In the genomic region with DNA sequence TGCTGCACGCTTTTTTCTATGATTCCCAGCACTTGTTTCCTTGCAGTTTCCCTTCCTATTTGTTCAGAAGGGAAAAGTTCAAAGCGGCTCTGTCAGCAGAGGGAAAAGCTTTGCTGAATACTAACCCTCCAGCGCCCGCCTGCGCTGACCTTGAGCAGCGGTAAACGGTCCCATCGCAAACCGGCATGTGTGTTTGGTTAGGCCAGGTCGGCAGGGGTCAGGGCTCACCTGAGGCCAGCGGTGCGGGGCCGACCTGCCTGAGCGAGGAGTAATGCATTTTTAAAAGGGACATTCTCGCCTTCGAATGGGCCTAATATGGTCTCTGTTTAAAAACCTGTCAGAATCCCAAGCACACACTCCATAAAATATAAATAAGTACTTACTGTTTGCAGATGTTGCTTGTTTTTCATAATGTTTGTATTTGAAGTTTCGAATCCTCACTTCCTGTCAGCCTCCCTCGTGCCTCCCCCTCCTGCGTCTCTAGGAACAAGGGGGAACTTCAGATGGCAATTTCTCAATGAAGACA, we compare ENCODE assay signal across 15 cellular contexts.
A peak's percentile ranks its signal among the peaks of the same experiment; 100 is the strongest.
DNase-seq lines count a peak whose midpoint lies in the region; ATAC-seq and TF ChIP-seq lines count a peak whose summit lies in the region.
"Had no signal": no experiment of that assay in that cellular context is flagged by ENCODE, and none has a peak within 500 bp of the region (broad histone marks: within the 10 kb centered on the region; RNA-seq: fewer than 3 reads in every experiment).

No MANE protein-coding gene starts in this region.

- no peak overlapping the region for H2BK20ac ChIP-seq in H9 (ENCODE audit: low read depth, low read length, poor library complexity, severe bottlenecking)

- no peak overlapping the region for H4K8ac ChIP-seq in H9 (replicated peaks; ENCODE audit: insufficient read length, low read depth, low read length)

- H3K23ac ChIP-seq in H9 (ENCODE audit: insufficient read length, low read depth, low read length), result no peak overlapping the region

- H3K9ac ChIP-seq in H9 (ENCODE audit: extremely low read depth, insufficient read length, low read length), result no peak overlapping the region
- H3K9ac ChIP-seq in smooth muscle cell (ENCODE audit: low read depth), result peak overlapping the region; percentile 22
- H3K9ac ChIP-seq in PC-3 (ENCODE audit: low read length), result no peak overlapping the region

- no peak overlapping the region for H2BK12ac ChIP-seq in H9 (ENCODE audit: insufficient read length, low read depth, low read length)

- H3K79me2 ChIP-seq in H9 (ENCODE audit: insufficient read depth, low read length), result no peaks in the 10 kb centered on the region
- H3K79me2 ChIP-seq in smooth muscle cell (ENCODE audit: low read depth), result no peaks in the 10 kb centered on the region
- H3K79me2 ChIP-seq in PC-3 (ENCODE audit: low read length), result no peaks in the 10 kb centered on the region

- peak overlapping the region in 1 of 2 experiments; percentile 33; a peak in 1 of 5 replicates for H3K4me3 Mint-ChIP-seq in H9

- H3K36me3 ChIP-seq in iPS DF 6.9 (ENCODE audit: control insufficient read depth, insufficient read depth, low read length) (no peaks in the 10 kb centered on the region), smooth muscle cell (ENCODE audit: low read depth) (no peaks in the 10 kb centered on the region), PC-3 (ENCODE audit: low read depth, low read length) (no peaks in the 10 kb centered on the region), Peyer's patch (no peaks in the 10 kb centered on the region)
- H3K36me3 ChIP-seq: gastrocnemius medialis, neutrophil, spleen had no signal

- H3K4me1 ChIP-seq in H9 (ENCODE audit: insufficient read depth, low read length) (no peaks in the 10 kb centered on the region), iPS DF 6.9 (ENCODE audit: control insufficient read depth, insufficient read depth, low read length) (no peaks in the 10 kb centered on the region), smooth muscle cell (ENCODE audit: low read depth) (peaks cover 49% of the 10 kb centered on the region), PC-3 (ENCODE audit: insufficient read depth, low read length) (no peaks in the 10 kb centered on the region), Peyer's patch (peaks cover 0 to 7% (median 0%) of the 10 kb centered on the region in 4 donors)
- H3K4me1 ChIP-seq: gastrocnemius medialis, testis had no signal

- no peak for ATAC-seq in PC-3
- ATAC-seq: gastrocnemius medialis had no signal

- no peaks in the 10 kb centered on the region for H3K79me1 ChIP-seq in H9 (ENCODE audit: insufficient read depth, low read depth, low read length, poor library complexity, severe bottlenecking)

- intact Hi-C loops in PC-3 (cut with micrococcal nuclease), result no loop called here

- H3K18ac ChIP-seq in H9 (ENCODE audit: insufficient read length, low read depth, low read length), result no peak overlapping the region

- H3K4me2 ChIP-seq in H9 (ENCODE audit: insufficient read depth, insufficient read length, low read length) (no peak overlapping the region), smooth muscle cell (peak overlapping the region; percentile 62), PC-3 (ENCODE audit: low read length) (no peak overlapping the region)

- no TSS peak for BruUV-seq in PC-3 (replicated peaks; lab: Mats Ljungman, UMichigan)

- no peaks in the 10 kb centered on the region for H3K27me3 ChIP-seq in H9 (ENCODE audit: insufficient read depth, low read length)
- no peaks in the 10 kb centered on the region for H3K27me3 ChIP-seq in iPS DF 6.9 (ENCODE audit: control insufficient read depth, insufficient read depth, low read length)
- no peaks in the 10 kb centered on the region for H3K27me3 ChIP-seq in smooth muscle cell (ENCODE audit: low read depth)
- H3K27me3 ChIP-seq in PC-3 (ENCODE audit: low read length), result peaks cover 58% of the 10 kb centered on the region
- H3K27me3 ChIP-seq in Peyer's patch, result no peaks in the 10 kb centered on the region
- H3K27me3 ChIP-seq: gastrocnemius medialis, testis had no signal

- H3K4me3 ChIP-seq in iPS DF 6.9 (ENCODE audit: low read length), result no peak overlapping the region
- no peak overlapping the region for H3K4me3 ChIP-seq in smooth muscle cell
- H3K4me3 ChIP-seq in PC-3 (ENCODE audit: low read length), result no peak overlapping the region
- no peak overlapping the region for H3K4me3 ChIP-seq in Peyer's patch
- H3K4me3 ChIP-seq: gastrocnemius medialis, spleen, testis had no signal

- no peak for TF ChIP-seq POLR2A in Peyer's patch (IDR thresholded peaks at IDR 0.05)

- no peak overlapping the region for H3T11ph ChIP-seq in H9 (ENCODE audit: low read length)

- no peak overlapping the region for H2AK5ac ChIP-seq in H9 (ENCODE audit: insufficient read length, low read length)

- POLR2A ChIA-PET in PC-3 (lab: Charles Lee; ENCODE audit: unreplicated experiment), result no interaction called here

- H3K23me2 ChIP-seq in H9 (ENCODE audit: insufficient read length, low read depth, low read length, poor library complexity, severe bottlenecking), result no peaks in the 10 kb centered on the region

- H3K27me3 Mint-ChIP-seq in H9 (ENCODE audit: low read depth), result peaks cover 14% of the 10 kb centered on the region

- no peaks in the 10 kb centered on the region for H4K20me1 ChIP-seq in H9 (ENCODE audit: control insufficient read depth, insufficient read depth, insufficient read length)
- no peaks in the 10 kb centered on the region for H4K20me1 ChIP-seq in smooth muscle cell (ENCODE audit: low read depth)
- H4K20me1 ChIP-seq in PC-3 (ENCODE audit: low read length), result no peaks in the 10 kb centered on the region

- no peaks in the 10 kb centered on the region for H3K9me3 ChIP-seq in H9 (ENCODE audit: control insufficient read depth, low read depth, low read length)
- H3K9me3 ChIP-seq in iPS DF 6.9 (ENCODE audit: control insufficient read depth, insufficient read depth, low read length), result no peaks in the 10 kb centered on the region
- H3K9me3 ChIP-seq in smooth muscle cell (replicated peaks; ENCODE audit: low read depth), result no peaks in the 10 kb centered on the region
- H3K9me3 ChIP-seq in PC-3 (ENCODE audit: low read length), result no peaks in the 10 kb centered on the region
- no peaks in the 10 kb centered on the region for H3K9me3 ChIP-seq in Peyer's patch
- H3K9me3 ChIP-seq: gastrocnemius medialis, neutrophil, spleen, testis had no signal

- no peak overlapping the region for H2BK120ac ChIP-seq in H9 (ENCODE audit: low read depth, low read length, poor library complexity, severe bottlenecking)

- peaks cover 37 to 49% of the 10 kb centered on the region in 2 experiments for H3K4me1 Mint-ChIP-seq in H9

- H4K91ac ChIP-seq in H9 (ENCODE audit: insufficient read length, low read depth, low read length), result no peak overlapping the region

- H3K27ac ChIP-seq in H9 (ENCODE audit: insufficient read length, low read depth, low read length) (no peak overlapping the region), iPS DF 6.9 (ENCODE audit: low read length) (no peak overlapping the region), smooth muscle cell (ENCODE audit: low read depth) (peak overlapping the region; percentile 84), PC-3 (ENCODE audit: low read length) (no peak overlapping the region), Peyer's patch (no peak overlapping the region)
- H3K27ac ChIP-seq: gastrocnemius medialis, neutrophil, spleen, testis had no signal

- CTCF ChIA-PET in PC-3 (lab: Charles Lee), result no interaction called here

- no peaks in the 10 kb centered on the region for H3K9me2 ChIP-seq in PC-3 (replicated peaks; ENCODE audit: low read length)

- peak; percentile 45 for TF ChIP-seq CTCF in H9 (conservative IDR thresholded peaks at IDR 0.05)
- TF ChIP-seq CTCF in smooth muscle cell (IDR thresholded peaks at IDR 0.05; ENCODE audit: borderline replicate concordance, insufficient read depth, poor library complexity, severe bottlenecking), result no peak
- no peak for TF ChIP-seq CTCF in PC-3 (conservative IDR thresholded peaks at IDR 0.05; ENCODE audit: low read depth, low read length)
- TF ChIP-seq CTCF in Peyer's patch (IDR thresholded peaks at IDR 0.05), result no peak

- WGBS in H9 (ENCODE audit: extremely low coverage, insufficient read length, low lambda C conversion rate), result no CpG with 5 or more reads among the region's 19 CpGs
- no CpG with 5 or more reads among the region's 19 CpGs for WGBS in iPS DF 6.9 (ENCODE audit: insufficient coverage, insufficient read length)
- 29% methylated on average over 19 of the region's 19 CpGs for WGBS in smooth muscle cell (ENCODE audit: low lambda C conversion rate)

- peaks cover 30% of the 10 kb centered on the region for H3F3A ChIP-seq in smooth muscle cell (ENCODE audit: low read depth)
- no peaks in the 10 kb centered on the region for H3F3A ChIP-seq in PC-3 (ENCODE audit: low read length, unreplicated experiment)

- H3K56ac ChIP-seq in H9 (ENCODE audit: insufficient read length, low read depth, low read length), result no peak overlapping the region

- no peak overlapping the region for H2BK5ac ChIP-seq in H9 (ENCODE audit: insufficient read length, low read length)

- no peak overlapping the region for H4K5ac ChIP-seq in H9 (ENCODE audit: insufficient read length, low read depth, low read length)

- H2AFZ ChIP-seq in H9 (ENCODE audit: low read length), result no peak overlapping the region
- peak overlapping the region; percentile 78 for H2AFZ ChIP-seq in smooth muscle cell (ENCODE audit: low read depth)
- H2AFZ ChIP-seq in PC-3 (ENCODE audit: low read length), result no peak overlapping the region

- no peaks in the 10 kb centered on the region for H3K9me3 Mint-ChIP-seq in H9

- H2BK15ac ChIP-seq in H9 (ENCODE audit: low read depth, low read length), result no peak overlapping the region

- no peak overlapping the region for H3K4ac ChIP-seq in H9 (ENCODE audit: low read depth, low read length)

- H3K27ac Mint-ChIP-seq in H9, result no peak overlapping the region

- DNase-seq in H9 (peak; percentile 76), NCI-H748 treated with DMSO at 0.1 percent for 48 hours (lab: John Stamatoyannopoulos, UW) (peak; percentile 3), iPS DF 6.9 (ENCODE audit: low read depth, low spot score) (peak; percentile 35), smooth muscle cell (lab: John Stamatoyannopoulos, UW; ENCODE audit: unreplicated experiment) (no peak), PC-3 (no peak), Peyer's patch (no peak), HT-29 (ENCODE audit: low spot score) (no peak)
- DNase-seq: activated CD4-positive, alpha-beta T cell treated with anti-CD3 and anti-CD28 coated beads for 4 hours; activated T-cell treated with anti-CD3 and anti-CD28 coated beads, Interleukin-2, amount 50 U/mL, for 48 hours; gastrocnemius medialis; Karpas-422; NCI-H2081; spleen; testis had no signal

- no peak overlapping the region for H3K14ac ChIP-seq in H9 (ENCODE audit: insufficient read depth, low read length)

- no peaks in the 10 kb centered on the region for H3K36me3 Mint-ChIP-seq in H9 (ENCODE audit: insufficient read depth in 1 of 3, low read depth in 3 of 3)

Comparison
In these comparisons a context has a peak if more than half of its experiments do, and no peak if none do; other contexts are left out.
1. DNase-seq: peak in H9 (single experiment), NCI-H748 treated with DMSO at 0.1 percent for 48 hours (single experiment) and iPS DF 6.9 (single experiment); none in smooth muscle cell (single experiment), PC-3 (single experiment), Peyer's patch (0 of 3) and HT-29 (single experiment).